ENCODE assay signal across 11 cellular contexts in the genomic region with DNA sequence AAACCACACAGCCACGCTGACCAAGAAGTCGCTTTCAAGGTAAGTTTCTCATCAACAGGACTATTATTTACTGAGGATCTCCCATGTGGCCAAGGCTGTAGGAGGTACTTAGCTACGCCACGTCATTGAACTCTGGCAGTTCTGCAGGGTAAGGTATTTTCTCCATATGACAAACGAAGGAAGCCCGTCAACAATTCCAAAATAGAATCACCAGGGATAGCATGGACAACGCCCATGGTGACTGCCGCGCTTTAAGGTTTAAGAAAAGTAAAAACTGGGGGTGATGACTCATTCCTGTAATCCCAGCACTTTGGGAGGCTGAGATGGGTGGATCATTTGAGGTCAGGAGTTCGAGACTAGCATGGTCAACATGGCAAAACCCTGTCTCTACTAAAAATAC. TPM values are rescaled to one million over a fixed set of nuclear protein-coding genes. Genes with fewer than 3 reads are reported as not detected.
DNase-seq lines count a peak whose midpoint lies in the region; ATAC-seq and TF ChIP-seq lines count a peak whose summit lies in the region.
"Had no signal": no experiment of that assay in that cellular context is flagged by ENCODE, and none has a peak within 500 bp of the region (broad histone marks: within the 10 kb centered on the region; RNA-seq: fewer than 3 reads in every experiment).

No MANE protein-coding gene starts in this region.

- TF ChIP-seq CTCF in WERI-Rb-1 (IDR thresholded peaks at IDR 0.05; ENCODE audit: low read depth, low read length) (no peak), fibroblast of pulmonary artery (IDR thresholded peaks at IDR 0.05; ENCODE audit: low read length, missing control alignments) (no peak)

- H3K4me2 ChIP-seq in skeletal muscle satellite cell (ENCODE audit: low read length): peak overlapping the region; percentile 1

- DNase-seq in GM04504 (ENCODE audit: low read depth) (peak; percentile 58), WERI-Rb-1 (no peak), fibroblast of pulmonary artery (ENCODE audit: low read depth) (peak; percentile 90), cerebellar nuclear complex (lab: John Stamatoyannopoulos, UW) (no peak)
- DNase-seq: testis had no signal

- H3K9ac ChIP-seq in skeletal muscle satellite cell (ENCODE audit: low read depth, low read length): peak overlapping the region; percentile 91

- H3K27me3 ChIP-seq in WERI-Rb-1 (ENCODE audit: insufficient read depth, low read depth, severe bottlenecking): no peaks in the 10 kb centered on the region
- no peaks in the 10 kb centered on the region for H3K27me3 ChIP-seq in skeletal muscle satellite cell (ENCODE audit: control insufficient read depth, insufficient read depth, low read length)
- H3K27me3 ChIP-seq: testis had no signal

- no peak for ATAC-seq in HG03108 (IDR thresholded peaks at IDR 0.05; ENCODE audit: unreplicated experiment)
- ATAC-seq in GM19035 (IDR thresholded peaks at IDR 0.05; ENCODE audit: unreplicated experiment): no peak
- no peak for ATAC-seq in HG02938 (IDR thresholded peaks at IDR 0.05; ENCODE audit: unreplicated experiment)

- H3K4me3 ChIP-seq in WERI-Rb-1 (ENCODE audit: low read depth, low read length) (no peak overlapping the region), fibroblast of pulmonary artery (replicated peaks; ENCODE audit: low read depth, low read length) (no peak overlapping the region), skeletal muscle satellite cell (ENCODE audit: low read length) (peak overlapping the region; percentile 18)
- H3K4me3 ChIP-seq: HAP-1, testis had no signal

- H3K9me3 ChIP-seq in WERI-Rb-1 (ENCODE audit: severe bottlenecking) (no peaks in the 10 kb centered on the region), skeletal muscle satellite cell (replicated peaks; ENCODE audit: low read length) (no peaks in the 10 kb centered on the region)
- H3K9me3 ChIP-seq: HAP-1, testis had no signal

- peaks cover 62% of the 10 kb centered on the region for H3K36me3 ChIP-seq in WERI-Rb-1
- H3K36me3 ChIP-seq in skeletal muscle satellite cell (ENCODE audit: insufficient read depth, low read length): peaks cover 53% of the 10 kb centered on the region

- peak overlapping the region; percentile 36 for H3K27ac ChIP-seq in WERI-Rb-1

- peaks cover 99% of the 10 kb centered on the region for H3K4me1 ChIP-seq in skeletal muscle satellite cell (ENCODE audit: control insufficient read depth, insufficient read depth, low read length)
- H3K4me1 ChIP-seq: HAP-1 had no signal

RNA-seq across cellular contexts. Expression of a gene that starts 28.6 kb away (rescaled TPM):
- 9.1 and 12.2 TPM in 2 replicates for total RNA-seq in skeletal muscle satellite cell (2012; rRNA removed)

RNA-seq across cellular contexts. Expression of a gene that starts 51.1 kb away (rescaled TPM):
- total RNA-seq in skeletal muscle satellite cell (2012; rRNA removed): not detected in 2 replicates
- total RNA-seq: dermis microvascular lymphatic vessel endothelial cell had no signal

Comparison
In these comparisons a context has a peak if more than half of its experiments do, and no peak if none do; other contexts are left out.
1. DNase-seq: peak in GM04504 (single experiment) and fibroblast of pulmonary artery (single experiment); none in WERI-Rb-1 (single experiment) and cerebellar nuclear complex (0 of 2).